Comparison of ENCODE assay signal across 10 cellular contexts in the genomic region with DNA sequence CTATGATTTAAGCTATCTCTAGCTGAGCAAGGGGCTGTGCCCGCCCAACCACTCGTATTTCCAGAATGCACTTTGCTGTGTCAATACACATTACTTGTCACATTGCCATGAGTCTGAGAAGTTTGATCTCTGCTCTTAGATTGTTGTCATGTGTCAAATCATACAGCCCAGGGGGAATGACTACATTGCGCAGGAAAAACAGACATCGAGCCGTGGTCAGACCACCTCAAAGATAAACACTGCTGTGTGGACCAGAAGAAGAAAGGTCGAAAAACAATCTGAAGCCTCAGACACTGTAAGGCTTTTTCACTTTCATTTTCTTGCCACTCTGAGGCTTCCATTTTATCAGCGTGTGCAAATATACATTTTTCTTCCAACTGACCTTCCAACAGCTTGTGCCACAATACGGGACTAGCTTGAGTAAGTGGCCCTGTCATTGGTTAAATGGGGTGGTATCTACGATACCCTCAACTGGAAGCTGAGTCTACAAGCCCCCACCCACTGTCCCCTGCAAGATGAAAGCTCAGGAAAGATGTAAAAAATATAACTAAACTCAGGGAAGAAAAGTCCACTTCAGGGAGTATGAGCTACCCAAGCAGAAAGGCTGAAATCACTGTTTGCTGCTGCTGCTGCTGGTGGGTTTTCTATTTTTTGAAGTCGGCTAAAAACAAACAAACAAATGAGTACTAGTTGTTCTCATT.
A peak's percentile ranks its signal among the peaks of the same experiment; 100 is the strongest.
DNase-seq lines count a peak whose midpoint lies in the region; ATAC-seq, FAIRE-seq and TF ChIP-seq lines count a peak whose summit lies in the region.
"Had no signal": no experiment of that assay in that cellular context is flagged by ENCODE, and none has a peak within 500 bp of the region (broad histone marks: within the 10 kb centered on the region; RNA-seq: fewer than 3 reads in every experiment).

No MANE protein-coding gene starts in this region.

- H3K27me3 ChIP-seq in endocrine pancreas (ENCODE audit: control insufficient read depth, insufficient read depth, low read length) (no peaks in the 10 kb centered on the region), Karpas-422 (ENCODE audit: low read length) (no peaks in the 10 kb centered on the region)

- no peak for TF ChIP-seq EP300 in A549 (IDR thresholded peaks at IDR 0.05)

- H3K4me1 Mint-ChIP-seq in naive thymus-derived CD8-positive, alpha-beta T cell = peaks cover 5 to 9% (median 7%) of the 10 kb centered on the region in 4 donors

- H3K9ac ChIP-seq in endocrine pancreas (ENCODE audit: control insufficient read depth, insufficient read depth, low read length) = peak overlapping the region; percentile 10
- H3K9ac ChIP-seq in Karpas-422 (ENCODE audit: low read length) = no peak overlapping the region

- H2AFZ ChIP-seq in Karpas-422 (ENCODE audit: low read length) = no peak overlapping the region

- FAIRE-seq in A549 (lab: Jason Lieb, UNC) = no peak

- DNase-seq in A549 (ENCODE audit: low read depth in 1 of 2, low spot score in 1 of 2) = peak in 1 of 2 experiments; percentile 64
- DNase-seq in NB4 (ENCODE audit: low read depth) = peak; percentile 30
- peak in 1 of 10 donors; percentile 20 for DNase-seq in naive thymus-derived CD8-positive, alpha-beta T cell
- no peak for DNase-seq in activated gamma-delta T cell treated with Interleukin-2 at 50 U/mL for 16 hours
- no peak for DNase-seq in Karpas-422
- no peak for DNase-seq in activated CD4-positive, alpha-beta T cell treated with anti-CD3 and anti-CD28 coated beads for 1 hour
- DNase-seq: caudate nucleus; CD4-positive, alpha-beta memory T cell had no signal

- peaks cover 23% of the 10 kb centered on the region for H3K4me1 ChIP-seq in A549
- no peaks in the 10 kb centered on the region for H3K4me1 ChIP-seq in endocrine pancreas (ENCODE audit: control insufficient read depth, insufficient read depth, low read length)
- H3K4me1 ChIP-seq in Karpas-422 (ENCODE audit: low read length) = no peaks in the 10 kb centered on the region

- no peaks in the 10 kb centered on the region for H3K9me3 ChIP-seq in A549
- H3K9me3 ChIP-seq in endocrine pancreas (ENCODE audit: control insufficient read depth, low read length) = no peaks in the 10 kb centered on the region
- no peaks in the 10 kb centered on the region for H3K9me3 ChIP-seq in Karpas-422 (ENCODE audit: low read length)

- ATAC-seq in A549 = peak in 1 of 2 experiments; percentile 73; a peak in 3 of 6 replicates
- peak; percentile 69 to 82 for ATAC-seq in naive thymus-derived CD8-positive, alpha-beta T cell
- ATAC-seq in HG03439 (IDR thresholded peaks at IDR 0.05; ENCODE audit: unreplicated experiment) = no peak

- H3K36me3 Mint-ChIP-seq in naive thymus-derived CD8-positive, alpha-beta T cell = no peaks in the 10 kb centered on the region
- H3K36me3 Mint-ChIP-seq: CD4-positive, alpha-beta memory T cell had no signal

- peaks cover 0 to 21% (median 3%) of the 10 kb centered on the region in 5 donors for H3K27me3 Mint-ChIP-seq in naive thymus-derived CD8-positive, alpha-beta T cell

- peaks cover 0 to 2% (median 0%) of the 10 kb centered on the region in 9 donors for H3K9me3 Mint-ChIP-seq in naive thymus-derived CD8-positive, alpha-beta T cell

- no peaks in the 10 kb centered on the region for H3K79me2 ChIP-seq in Karpas-422 (ENCODE audit: low read length)

- H3K4me2 ChIP-seq in A549 (peak overlapping the region; percentile 84), Karpas-422 (ENCODE audit: low read depth, low read length, poor library complexity, severe bottlenecking) (no peak overlapping the region)

- POLR2A ChIA-PET in A549 (lab: Yijun Ruan, JAX) = no interaction called here
- POLR2A ChIA-PET in naive thymus-derived CD8-positive, alpha-beta T cell (lab: Charles Lee) = no interaction called here

- TF ChIP-seq POLR2A in A549 (IDR thresholded peaks at IDR 0.05; ENCODE audit: low read length) (no peak), NB4 (IDR thresholded peaks at IDR 0.05; ENCODE audit: extremely low read depth, insufficient read length) (no peak)

- TF ChIP-seq CTCF in A549 (IDR thresholded peaks at IDR 0.05) (no peak), NB4 (IDR thresholded peaks at IDR 0.05; ENCODE audit: low read depth, low read length) (no peak)

- H3K4me3 Mint-ChIP-seq in naive thymus-derived CD8-positive, alpha-beta T cell = peak overlapping the region in 9 of 10 donors; percentile 47 to 80 (median 61)
- H3K4me3 Mint-ChIP-seq: CD4-positive, alpha-beta memory T cell had no signal

- no peaks in the 10 kb centered on the region for H4K20me1 ChIP-seq in Karpas-422 (ENCODE audit: insufficient read depth, low read depth, low read length)

- no peak for TF ChIP-seq RAD21 in A549 (conservative IDR thresholded peaks at IDR 0.05 in 1 of 2, IDR thresholded peaks at IDR 0.05 in 1 of 2)

- H3K36me3 ChIP-seq in endocrine pancreas (ENCODE audit: control insufficient read depth, insufficient read depth, low read length) = no peaks in the 10 kb centered on the region
- no peaks in the 10 kb centered on the region for H3K36me3 ChIP-seq in Karpas-422 (ENCODE audit: insufficient read depth, low read length)

- CTCF ChIA-PET in A549 (lab: Yijun Ruan, JAX) = interaction anchor here (0.8 to 2.7 kb wide), 8 partner anchors 9 to 248 kb away, joined by 3 to 17 read pairs (median 3); no protein-coding TSS in a partner anchor

- H3K27ac Mint-ChIP-seq in naive thymus-derived CD8-positive, alpha-beta T cell = peak overlapping the region in 7 of 10 donors; percentile 35 to 74 (median 61)
- H3K27ac Mint-ChIP-seq: CD4-positive, alpha-beta memory T cell had no signal

- H3K27ac ChIP-seq in A549 = peak overlapping the region; percentile 57 to 80
- H3K27ac ChIP-seq in Karpas-422 (ENCODE audit: low read length) = no peak overlapping the region

- H3K4me3 ChIP-seq in A549 (no peak overlapping the region), NB4 (ENCODE audit: low read depth, low read length) (no peak overlapping the region), endocrine pancreas (ENCODE audit: control insufficient read depth, insufficient read depth, low read length) (peak overlapping the region; percentile 92), Karpas-422 (ENCODE audit: low read length) (no peak overlapping the region)

- 30% methylated on average over 10 of the region's 10 CpGs for WGBS in A549 (ENCODE audit: missing lambda C conversion rate)

- H3K9me2 ChIP-seq in Karpas-422 (replicated peaks; ENCODE audit: insufficient read depth, low read length) = no peaks in the 10 kb centered on the region

TF ChIP-seq in A549, 52 proteins besides CTCF, POLR2A, EP300 and RAD21:
- 0 out of 2 replicates have a peak, but pooled peaks have one; percentile 18 for TF ChIP-seq GATA3 (IDR thresholded peaks at IDR 0.05; ENCODE audit: borderline replicate concordance)
- TF ChIP-seq, protein P1, sequence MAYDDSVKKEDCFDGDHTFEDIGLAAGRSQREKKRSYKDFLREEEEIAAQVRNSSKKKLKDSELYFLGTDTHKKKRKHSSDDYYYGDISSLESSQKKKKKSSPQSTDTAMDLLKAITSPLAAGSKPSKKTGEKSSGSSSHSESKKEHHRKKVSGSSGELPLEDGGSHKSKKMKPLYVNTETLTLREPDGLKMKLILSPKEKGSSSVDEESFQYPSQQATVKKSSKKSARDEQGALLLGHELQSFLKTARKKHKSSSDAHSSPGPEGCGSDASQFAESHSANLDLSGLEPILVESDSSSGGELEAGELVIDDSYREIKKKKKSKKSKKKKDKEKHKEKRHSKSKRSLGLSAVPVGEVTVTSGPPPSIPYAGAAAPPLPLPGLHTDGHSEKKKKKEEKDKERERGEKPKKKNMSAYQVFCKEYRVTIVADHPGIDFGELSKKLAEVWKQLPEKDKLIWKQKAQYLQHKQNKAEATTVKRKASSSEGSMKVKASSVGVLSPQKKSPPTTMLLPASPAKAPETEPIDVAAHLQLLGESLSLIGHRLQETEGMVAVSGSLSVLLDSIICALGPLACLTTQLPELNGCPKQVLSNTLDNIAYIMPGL (CRISPR knock-in tag; IDR thresholded peaks at IDR 0.05; ENCODE audit: borderline replicate concordance) = no peak
